Comparison of ENCODE assay signal across 2 cellular contexts in the genomic region with DNA sequence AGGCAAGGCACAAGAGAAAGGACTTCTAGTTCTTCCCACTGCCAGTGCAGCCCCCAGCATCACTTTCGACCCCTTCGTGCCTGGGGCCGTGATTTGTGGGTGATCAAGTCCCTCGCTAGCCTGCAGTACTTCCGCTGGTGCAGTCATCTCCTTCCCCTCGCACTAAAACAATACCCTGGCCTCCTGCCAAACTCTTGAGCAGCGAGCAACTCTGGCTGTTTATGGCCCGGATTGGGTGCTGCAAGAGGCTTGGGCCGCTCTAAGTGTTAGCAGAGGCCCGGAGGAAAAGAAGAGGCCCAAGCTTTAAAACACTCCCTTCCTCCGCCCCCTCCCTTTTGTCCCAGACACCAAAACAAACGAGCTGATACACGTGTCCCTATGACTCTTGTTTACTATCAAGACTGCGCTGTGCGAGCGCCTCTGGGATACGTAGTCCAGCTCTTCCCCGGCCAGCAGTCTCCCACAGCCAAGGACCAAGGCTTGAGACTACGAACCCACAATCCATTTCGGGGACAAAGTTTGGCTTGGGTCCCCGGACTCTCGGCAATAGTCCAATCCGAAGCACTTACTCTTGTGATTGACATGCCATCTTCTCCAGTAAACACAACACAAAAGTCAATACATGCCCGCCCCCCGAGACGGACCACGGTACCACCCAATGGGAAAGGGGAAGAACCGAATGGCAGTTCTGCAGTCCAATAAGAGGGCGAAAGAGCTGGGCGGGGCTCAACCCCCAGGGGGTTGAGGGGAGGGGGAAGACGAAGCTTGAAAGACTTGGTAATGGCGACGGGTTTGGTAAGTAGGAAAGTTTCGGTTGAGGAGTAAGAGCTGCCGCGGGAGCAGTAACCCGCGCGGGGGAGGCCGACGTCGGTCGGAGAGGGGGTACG.
TF ChIP-seq lines count a peak whose summit lies in the region.

Gene HBP1, plus strand, starts transcription at position 771 of the 887 bp plus-strand sequence. CDS start 10,891 bp downstream, outside the sequence.

TF ChIP-seq in IMR-90, 13 proteins besides CTCF, POLR2A, EP300 and RAD21:
- TF ChIP-seq CHD1 (IDR thresholded peaks at IDR 0.05; ENCODE audit: low read depth, low read length) = peak; percentile 89; the same call in 1 of the 2 replicates
- peak; percentile 79 for TF ChIP-seq MAZ (IDR thresholded peaks at IDR 0.05; ENCODE audit: borderline replicate concordance, low read depth, low read length)
- TF ChIP-seq USF2 (IDR thresholded peaks at IDR 0.05; ENCODE audit: low read depth, low read length) = peak; percentile 78
- peak; percentile 89 for TF ChIP-seq BHLHE40 (IDR thresholded peaks at IDR 0.05; ENCODE audit: low read depth, low read length)
- peak; percentile 79; the same call in 1 of the 2 replicates for TF ChIP-seq FOS (IDR thresholded peaks at IDR 0.05; ENCODE audit: low read depth, low read length)
- no peak for TF ChIP-seq SMC3 (IDR thresholded peaks at IDR 0.05; ENCODE audit: low read depth, low read length)
- TF ChIP-seq CEBPB (IDR thresholded peaks at IDR 0.05; ENCODE audit: low read depth, low read length) = no peak
- peak; percentile 68; the same call in 1 of the 2 replicates for TF ChIP-seq MXI1 (IDR thresholded peaks at IDR 0.05; ENCODE audit: borderline replicate concordance, low read depth, low read length)

TF ChIP-seq in endothelial cell of umbilical vein, 7 proteins besides CTCF, POLR2A, EP300 and RAD21:
- TF ChIP-seq GATA2 (IDR thresholded peaks at IDR 0.05; ENCODE audit: insufficient read depth, insufficient read length, low read depth, low read length) = no peak
- peak; percentile 47 for TF ChIP-seq FOS (IDR thresholded peaks at IDR 0.05; ENCODE audit: borderline replicate concordance, insufficient read depth, low read length)
- peak; percentile 76 for TF ChIP-seq JUN (IDR thresholded peaks at IDR 0.05; ENCODE audit: borderline replicate concordance, insufficient read depth, insufficient read length, low read depth)
- TF ChIP-seq EZH2 (IDR thresholded peaks at IDR 0.05; ENCODE audit: borderline replicate concordance, low read depth, low read length, severe bottlenecking) = no peak
- TF ChIP-seq, protein P1, sequence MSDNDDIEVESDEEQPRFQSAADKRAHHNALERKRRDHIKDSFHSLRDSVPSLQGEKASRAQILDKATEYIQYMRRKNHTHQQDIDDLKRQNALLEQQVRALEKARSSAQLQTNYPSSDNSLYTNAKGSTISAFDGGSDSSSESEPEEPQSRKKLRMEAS (IDR thresholded peaks at IDR 0.05; ENCODE audit: insufficient read depth, insufficient read length) = peak; percentile 89
- no peak for TF ChIP-seq MYC (IDR thresholded peaks at IDR 0.05; ENCODE audit: low read depth, low read length)
- TF ChIP-seq POLR2AphosphoS5 (IDR thresholded peaks at IDR 0.05; ENCODE audit: insufficient read depth, low read depth, low read length) = peak; percentile 72
